Comparison of ENCODE assay signal across 16 cellular contexts in the genomic region with DNA sequence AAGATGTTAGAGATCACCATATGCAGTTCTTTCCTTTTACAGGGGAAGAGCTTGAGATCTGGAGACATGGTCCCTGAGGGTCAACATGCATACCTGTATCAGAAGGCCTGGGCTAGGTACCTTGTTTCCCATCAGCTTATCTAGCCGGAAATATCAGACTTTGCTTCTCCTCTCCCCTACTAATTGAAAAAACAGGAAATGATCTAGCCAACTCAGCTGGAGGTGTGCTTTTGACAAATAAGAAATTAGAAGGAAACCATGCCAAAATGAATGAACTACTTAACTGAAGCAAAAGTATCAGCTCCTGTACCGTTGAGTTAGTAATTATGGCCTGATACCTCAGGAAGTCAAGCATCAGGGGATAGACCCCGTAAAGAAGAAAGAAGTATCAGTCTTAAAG. TPM values are rescaled to one million over a fixed set of nuclear protein-coding genes. Genes with fewer than 3 reads are reported as not detected.
DNase-seq lines count a peak whose midpoint lies in the region; ATAC-seq and TF ChIP-seq lines count a peak whose summit lies in the region.
"Had no signal": no experiment of that assay in that cellular context is flagged by ENCODE, and none has a peak within 500 bp of the region (broad histone marks: within the 10 kb centered on the region; RNA-seq: fewer than 3 reads in every experiment).

No MANE protein-coding gene starts in this region.

- no peaks in the 10 kb centered on the region for H3K27me3 Mint-ChIP-seq in activated T-cell treated with anti-CD3 and anti-CD28 coated beads, Interleukin-2, amount 50 U/mL, for 72 hours (ENCODE audit: low read depth)
- H3K27me3 Mint-ChIP-seq in activated T-helper 2 cell treated with anti-CD3 and anti-CD28 coated beads, Interferon-gamma antibody, Interleukin-2, Interleukin-4, amounts not matched to agents 10 μg/mL and 5 μg/mL and 100 μg/mL, durations not matched to agents 14 hours and 24 hours and 36 hours (ENCODE audit: low read depth) = no peaks in the 10 kb centered on the region
- H3K27me3 Mint-ChIP-seq in nephron progenitor cell (ENCODE audit: low read depth, poor library complexity) = no peaks in the 10 kb centered on the region
- H3K27me3 Mint-ChIP-seq: activated CD8-positive, alpha-beta memory T cell treated with anti-CD3 and anti-CD28 coated beads, Interleukin-2, amount 10 ng/mL, durations not matched to agents 7 days and 5 days; IgD-negative memory B cell had no signal

- no peak for TF ChIP-seq CTCF in nephron progenitor cell (IDR thresholded peaks at IDR 0.05)

- H3K9me3 Mint-ChIP-seq in activated T-cell treated with anti-CD3 and anti-CD28 coated beads, Interleukin-2, amount 50 U/mL, for 72 hours = peaks cover 0 to 2% of the 10 kb centered on the region in 2 donors
- H3K9me3 Mint-ChIP-seq in activated T-helper 2 cell treated with anti-CD3 and anti-CD28 coated beads, Interferon-gamma antibody, Interleukin-2, Interleukin-4, amounts not matched to agents 10 μg/mL and 5 μg/mL and 100 μg/mL, durations not matched to agents 14 hours and 24 hours and 36 hours = no peaks in the 10 kb centered on the region
- peaks cover 10% of the 10 kb centered on the region for H3K9me3 Mint-ChIP-seq in nephron progenitor cell
- H3K9me3 Mint-ChIP-seq: HFFc6 had no signal

- peaks cover 12% of the 10 kb centered on the region for H3K4me1 Mint-ChIP-seq in activated T-cell treated with anti-CD3 and anti-CD28 coated beads, Interleukin-2, amount 50 U/mL, for 72 hours (ENCODE audit: low read depth)
- peaks cover 13% of the 10 kb centered on the region for H3K4me1 Mint-ChIP-seq in activated T-helper 2 cell treated with anti-CD3 and anti-CD28 coated beads, Interferon-gamma antibody, Interleukin-2, Interleukin-4, amounts not matched to agents 10 μg/mL and 5 μg/mL and 100 μg/mL, durations not matched to agents 14 hours and 24 hours and 36 hours (ENCODE audit: low read depth)
- H3K4me1 Mint-ChIP-seq in nephron progenitor cell = no peaks in the 10 kb centered on the region
- H3K4me1 Mint-ChIP-seq: IgD-negative memory B cell had no signal

- H3K4me3 Mint-ChIP-seq in activated T-cell treated with anti-CD3 and anti-CD28 coated beads, Interleukin-2, amount 50 U/mL, for 72 hours = peak overlapping the region in 1 of 2 donors; percentile 2
- no peak overlapping the region for H3K4me3 Mint-ChIP-seq in activated T-helper 2 cell treated with anti-CD3 and anti-CD28 coated beads, Interferon-gamma antibody, Interleukin-2, Interleukin-4, amounts not matched to agents 10 μg/mL and 5 μg/mL and 100 μg/mL, durations not matched to agents 14 hours and 24 hours and 36 hours (ENCODE audit: low read depth)
- no peak overlapping the region for H3K4me3 Mint-ChIP-seq in nephron progenitor cell
- H3K4me3 Mint-ChIP-seq: activated CD8-positive, alpha-beta memory T cell treated with anti-CD3 and anti-CD28 coated beads, Interleukin-2, amount 10 ng/mL, durations not matched to agents 7 days and 5 days; HFFc6; IgD-negative memory B cell had no signal

- H3K27ac Mint-ChIP-seq in activated T-cell treated with anti-CD3 and anti-CD28 coated beads, Interleukin-2, amount 50 U/mL, for 72 hours = peak overlapping the region; percentile 75
- peak overlapping the region; percentile 1 for H3K27ac Mint-ChIP-seq in activated T-helper 2 cell treated with anti-CD3 and anti-CD28 coated beads, Interferon-gamma antibody, Interleukin-2, Interleukin-4, amounts not matched to agents 10 μg/mL and 5 μg/mL and 100 μg/mL, durations not matched to agents 14 hours and 24 hours and 36 hours
- peak overlapping the region; percentile 90 for H3K27ac Mint-ChIP-seq in nephron progenitor cell
- H3K27ac Mint-ChIP-seq: activated CD8-positive, alpha-beta memory T cell treated with anti-CD3 and anti-CD28 coated beads, Interleukin-2, amount 10 ng/mL, durations not matched to agents 7 days and 5 days; HFFc6; IgD-negative memory B cell had no signal

- intact Hi-C loops in activated T-helper 2 cell treated with anti-CD3 and anti-CD28 coated beads, Interferon-gamma antibody, Interleukin-2, Interleukin-4, amounts not matched to agents 10 μg/mL and 5 μg/mL and 100 μg/mL, durations not matched to agents 14 hours and 24 hours and 36 hours (cut with micrococcal nuclease) = no loop called here

- peaks cover 0 to 3% of the 10 kb centered on the region in 2 donors for H3K36me3 Mint-ChIP-seq in activated T-cell treated with anti-CD3 and anti-CD28 coated beads, Interleukin-2, amount 50 U/mL, for 72 hours (ENCODE audit: insufficient read depth in 2 of 2)
- no peaks in the 10 kb centered on the region for H3K36me3 Mint-ChIP-seq in activated T-helper 2 cell treated with anti-CD3 and anti-CD28 coated beads, Interferon-gamma antibody, Interleukin-2, Interleukin-4, amounts not matched to agents 10 μg/mL and 5 μg/mL and 100 μg/mL, durations not matched to agents 14 hours and 24 hours and 36 hours (ENCODE audit: low read depth)
- H3K36me3 Mint-ChIP-seq in nephron progenitor cell (ENCODE audit: low read depth) = peaks cover 38% of the 10 kb centered on the region

- no peak for DNase-seq in activated T-cell treated with anti-CD3 and anti-CD28 coated beads, Interleukin-2, amount 50 U/mL, for 72 hours
- DNase-seq in activated T-cell treated with anti-CD3 and anti-CD28 coated beads, Interleukin-2, amount 50 U/mL, for 48 hours = no peak
- DNase-seq in activated T-helper 2 cell treated with anti-CD3 and anti-CD28 coated beads, Interferon-gamma antibody, Interleukin-2, Interleukin-4, amounts not matched to agents 10 μg/mL and 5 μg/mL and 100 μg/mL, durations not matched to agents 14 hours and 24 hours and 36 hours (ENCODE audit: low spot score) = no peak
- DNase-seq in nephron progenitor cell = no peak
- DNase-seq in NCI-H226 = no peak
- DNase-seq in stimulated activated CD4-positive, alpha-beta T cell treated with anti-CD3 and anti-CD28 coated beads, Interleukin-2, amount 100 ng/mL, for 48 hours = no peak
- DNase-seq: activated CD8-positive, alpha-beta memory T cell treated with anti-CD3 and anti-CD28 coated beads, Interleukin-2, amount 10 ng/mL, durations not matched to agents 7 days and 5 days; GF-D8; HFFc6; NCI-H1048; NCI-H2107; NCI-H82; right lobe of liver had no signal

- no peak for ATAC-seq in activated T-cell treated with anti-CD3 and anti-CD28 coated beads, Interleukin-2, amount 50 U/mL, for 72 hours (replicated peaks in 1 of 2)
- ATAC-seq in GM18868 (IDR thresholded peaks at IDR 0.05; ENCODE audit: unreplicated experiment) (peak; percentile 5), GM21526 (IDR thresholded peaks at IDR 0.05; ENCODE audit: low FRiP score, unreplicated experiment) (no peak)
- ATAC-seq: activated CD8-positive, alpha-beta memory T cell treated with anti-CD3 and anti-CD28 coated beads, Interleukin-2, amount 10 ng/mL, durations not matched to agents 7 days and 5 days; right lobe of liver had no signal

RNA-seq across cellular contexts. Expression of gene PKP4, which starts 20.4 kb away (rescaled TPM):
- 10 to 100 TPM; 36.0 to 41.3 TPM for total RNA-seq in activated T-cell treated with anti-CD3 and anti-CD28 coated beads, Interleukin-2, amount 50 U/mL, for 72 hours
- total RNA-seq in activated T-helper 2 cell treated with anti-CD3 and anti-CD28 coated beads, Interferon-gamma antibody, Interleukin-2, Interleukin-4, amounts not matched to agents 10 μg/mL and 5 μg/mL and 100 μg/mL, durations not matched to agents 14 hours and 24 hours and 36 hours = 26.9 and 27.0 TPM in 2 replicates

RNA-seq across cellular contexts. Expression of gene CCDC148, which starts 20.6 kb away (rescaled TPM):
- under 1 TPM in 1 of 2 donors, not detected in 1; 0.14 TPM for total RNA-seq in activated T-cell treated with anti-CD3 and anti-CD28 coated beads, Interleukin-2, amount 50 U/mL, for 72 hours
- total RNA-seq in activated T-helper 2 cell treated with anti-CD3 and anti-CD28 coated beads, Interferon-gamma antibody, Interleukin-2, Interleukin-4, amounts not matched to agents 10 μg/mL and 5 μg/mL and 100 μg/mL, durations not matched to agents 14 hours and 24 hours and 36 hours = not detected in 2 replicates
- total RNA-seq: activated CD8-positive, alpha-beta memory T cell treated with anti-CD3 and anti-CD28 coated beads, Interleukin-2, amount 10 ng/mL, durations not matched to agents 7 days and 5 days had no signal

Comparison
In these comparisons a context has a peak if more than half of its experiments do, and no peak if none do; other contexts are left out.
1. H3K27ac Mint-ChIP-seq: peak in every context shown above with its lines; median percentile 90 in nephron progenitor cell; 75 in activated T-cell treated with anti-CD3 and anti-CD28 coated beads, Interleukin-2, amount 50 U/mL, for 72 hours; 1 in activated T-helper 2 cell treated with anti-CD3 and anti-CD28 coated beads, Interferon-gamma antibody, Interleukin-2, Interleukin-4, amounts not matched to agents 10 μg/mL and 5 μg/mL and 100 μg/mL, durations not matched to agents 14 hours and 24 hours and 36 hours.